ENCODE assay signal across 1 cellular context in the genomic region with DNA sequence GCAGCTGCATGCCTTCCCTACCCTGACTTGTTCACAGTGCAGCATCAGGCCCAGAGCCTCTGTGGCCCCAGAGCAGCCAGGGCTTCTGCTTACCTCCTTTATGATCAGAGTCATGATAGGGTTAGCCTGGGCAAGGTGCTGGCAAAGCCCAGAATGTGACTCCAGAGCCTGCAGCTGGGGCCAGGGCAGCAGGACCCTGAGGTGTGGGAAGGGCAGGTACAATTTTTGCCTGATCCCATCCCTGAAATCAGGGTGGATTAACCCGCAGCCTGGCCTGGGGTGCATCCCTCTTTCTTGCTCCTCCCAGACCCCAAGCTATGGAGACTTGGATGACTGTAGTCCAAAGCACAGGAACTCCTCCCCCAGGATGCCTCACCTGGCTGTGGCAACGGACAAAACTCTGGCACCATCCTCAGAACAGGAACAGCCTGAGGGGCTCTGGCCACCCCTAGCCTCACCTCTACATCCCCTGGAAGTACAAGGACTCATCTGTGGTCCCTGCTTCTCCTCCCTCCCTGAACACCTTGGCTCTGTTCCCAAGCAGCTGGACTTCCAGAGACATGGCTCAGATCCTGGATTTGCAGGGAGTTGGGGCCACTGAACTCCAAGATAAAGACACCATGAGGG.
TF ChIP-seq lines count a peak whose summit lies in the region.

No MANE protein-coding gene starts in this region.

TF ChIP-seq in WTC11, 78 proteins besides CTCF, POLR2A, EP300 and RAD21 (continued from another document):
- TF ChIP-seq KAT7 (CRISPR knock-in tag; IDR thresholded peaks at IDR 0.05; ENCODE audit: borderline replicate concordance) = no peak
- no peak for TF ChIP-seq ERG (CRISPR knock-in tag; IDR thresholded peaks at IDR 0.05)
- no peak for TF ChIP-seq NR2C2 (CRISPR knock-in tag; IDR thresholded peaks at IDR 0.05)
- TF ChIP-seq, protein P1, sequence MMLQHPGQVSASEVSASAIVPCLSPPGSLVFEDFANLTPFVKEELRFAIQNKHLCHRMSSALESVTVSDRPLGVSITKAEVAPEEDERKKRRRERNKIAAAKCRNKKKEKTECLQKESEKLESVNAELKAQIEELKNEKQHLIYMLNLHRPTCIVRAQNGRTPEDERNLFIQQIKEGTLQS (CRISPR knock-in tag; conservative IDR thresholded peaks at IDR 0.05) = no peak
- no peak for TF ChIP-seq NFE2L1 (CRISPR knock-in tag; IDR thresholded peaks at IDR 0.05)
